ENCODE assay signal across 8 cellular contexts in the genomic region with DNA sequence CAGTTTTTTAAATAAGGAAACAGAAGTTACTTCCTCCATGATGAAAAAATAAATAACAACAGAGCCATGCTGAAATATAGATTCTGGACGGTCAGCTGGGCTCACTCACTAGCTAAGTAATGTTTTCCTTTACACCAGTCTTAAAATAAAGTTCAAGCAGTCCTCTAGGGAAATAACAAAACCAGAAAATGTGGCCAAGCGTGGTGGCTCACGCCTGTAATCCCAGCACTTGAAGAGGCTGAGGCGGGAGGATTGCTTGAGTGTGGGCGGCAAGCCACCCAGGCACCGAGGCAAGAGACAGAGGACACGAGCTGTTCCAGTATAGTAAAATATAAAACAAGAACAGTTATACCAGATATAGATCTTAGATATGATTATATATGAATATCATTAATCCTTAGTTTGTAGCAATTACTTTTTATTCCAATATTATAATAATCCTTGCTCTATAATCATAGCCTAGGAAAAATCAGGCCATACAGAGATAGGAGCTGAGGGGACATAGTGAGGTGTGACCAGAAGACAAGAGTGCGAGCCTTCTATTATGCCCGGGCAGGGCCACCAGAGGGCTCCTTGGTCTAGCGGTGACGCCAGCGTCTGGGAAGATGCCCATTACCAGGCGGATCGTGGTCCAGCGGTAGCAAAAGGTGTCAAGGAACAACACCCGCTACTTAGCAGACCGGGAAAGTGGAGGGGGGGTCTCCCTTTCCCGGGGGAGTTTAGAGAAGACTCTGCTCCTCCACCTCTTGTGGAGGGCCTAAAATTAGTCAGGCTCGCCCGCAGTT. TPM values are rescaled to one million over a fixed set of nuclear protein-coding genes. Genes with fewer than 3 reads are reported as not detected.
"Had no signal": no experiment of that assay in that cellular context is flagged by ENCODE, and none has a peak within 500 bp of the region (broad histone marks: within the 10 kb centered on the region; RNA-seq: fewer than 3 reads in every experiment).

No MANE protein-coding gene starts in this region.

RNA-seq across cellular contexts. Expression of a gene that starts 28.4 kb away (rescaled TPM):
- total RNA-seq: activated CD8-positive, alpha-beta T cell treated with anti-CD3 and anti-CD28 coated beads for 36 hours; activated naive CD8-positive, alpha-beta T cell treated with anti-CD3 and anti-CD28 coated beads for 36 hours; activated T-cell treated with anti-CD3 and anti-CD28 coated beads, Interleukin-2, amount 50 U/mL, for 72 hours; activated T-helper 2 cell treated with anti-CD3 and anti-CD28 coated beads, Interferon-gamma antibody, Interleukin-2, Interleukin-4, amounts not matched to agents 10 μg/mL and 5 μg/mL and 100 μg/mL, durations not matched to agents 14 hours and 24 hours and 36 hours; MCF 10A; PC-9 had no signal

RNA-seq across cellular contexts. Expression of a gene that starts 43.6 kb away (rescaled TPM):
- total RNA-seq: activated CD8-positive, alpha-beta T cell treated with anti-CD3 and anti-CD28 coated beads for 36 hours; activated naive CD8-positive, alpha-beta T cell treated with anti-CD3 and anti-CD28 coated beads for 36 hours; activated T-cell treated with anti-CD3 and anti-CD28 coated beads, Interleukin-2, amount 50 U/mL, for 72 hours; activated T-helper 2 cell treated with anti-CD3 and anti-CD28 coated beads, Interferon-gamma antibody, Interleukin-2, Interleukin-4, amounts not matched to agents 10 μg/mL and 5 μg/mL and 100 μg/mL, durations not matched to agents 14 hours and 24 hours and 36 hours; cardiac muscle cell; MCF 10A; PC-9; T-cell had no signal
